Comparison of ENCODE assay signal across 8 cellular contexts in genomic region chr17:45050680-45051059, GRCh38. TPM values are rescaled to one million over a fixed set of nuclear protein-coding genes. Genes with fewer than 3 reads are reported as not detected.
DNase-seq lines count a peak whose midpoint lies in the region; ATAC-seq and TF ChIP-seq lines count a peak whose summit lies in the region.

No MANE protein-coding gene starts in this region.

- peaks cover 15 to 34% (median 23%) of the 10 kb centered on the region in 3 donors for H3K4me1 Mint-ChIP-seq in naive B cell

- intact Hi-C loops in transverse colon (cut with DNase I; ENCODE audit: low total_unique reads): no loop called here

- H3K4me3 ChIP-seq in transverse colon: peak overlapping the region; percentile 39 to 58 (median 52)

- TF ChIP-seq EP300 in transverse colon (IDR thresholded peaks at IDR 0.05; ENCODE audit: low read depth): no peak

- no peak for TF ChIP-seq CTCF in transverse colon (IDR thresholded peaks at IDR 0.05)

- peak; percentile 15 for ATAC-seq in HG03095 (IDR thresholded peaks at IDR 0.05; ENCODE audit: unreplicated experiment)
- ATAC-seq in naive B cell (ENCODE audit: low read depth in 2 of 2): no peak
- ATAC-seq in HG02870 (IDR thresholded peaks at IDR 0.05; ENCODE audit: unreplicated experiment): no peak

- peak; percentile 67 for DNase-seq in DMS79 treated with DMSO at 0.1 percent for 48 hours (lab: John Stamatoyannopoulos, UW)
- peak; percentile 44 to 49 for DNase-seq in activated CD4-positive, alpha-beta T cell treated with anti-CD3 and anti-CD28 coated beads for 4 hours
- peak; percentile 5 for DNase-seq in effector CD4-positive, alpha-beta T cell
- peak; percentile 5 for DNase-seq in naive B cell
- peak; percentile 33 for DNase-seq in transverse colon
- no peak for DNase-seq in NCI-H2029 (lab: John Stamatoyannopoulos, UW)

- peak overlapping the region; percentile 95 to 97 (median 96) for H3K27ac ChIP-seq in transverse colon

- in situ Hi-C loops in transverse colon (cut with MboI; ENCODE audit: low pct_ligation_motif_present in 1 of 4, low pct_unique_long_range_greater_than_20kb in 1 of 4, low sequenced_read_pairs in 3 of 4): no loop called here

- H3K27me3 ChIP-seq in transverse colon: no peaks in the 10 kb centered on the region

- H3K27me3 Mint-ChIP-seq in naive B cell: no peaks in the 10 kb centered on the region

- H3K9me3 ChIP-seq in transverse colon: no peaks in the 10 kb centered on the region

- H3K36me3 Mint-ChIP-seq in naive B cell: no peaks in the 10 kb centered on the region

- peak overlapping the region; percentile 88 to 97 (median 95) for H3K27ac Mint-ChIP-seq in naive B cell

- H3K9me3 Mint-ChIP-seq in naive B cell: no peaks in the 10 kb centered on the region

- H3K4me1 ChIP-seq in transverse colon: peaks cover 7 to 30% (median 15%) of the 10 kb centered on the region in 4 donors

- H3K4me3 Mint-ChIP-seq in naive B cell: peak overlapping the region; percentile 87 to 94 (median 89)

- no peaks in the 10 kb centered on the region for H3K36me3 ChIP-seq in transverse colon

- WGBS in transverse colon (ENCODE audit: low coverage in 1 of 2), 2 donors: 0 to 1% methylated on average over 2 to 12 of the region's 12 CpGs

- TF ChIP-seq POLR2A in transverse colon (IDR thresholded peaks at IDR 0.05): no peak

RNA-seq across cellular contexts. Expression of gene DCAKD, which starts 0.8 kb away (rescaled TPM):
- 10 to 100 TPM in 4 of 6 donors, 1 to 10 TPM in 2; 3.1 to 15.5 (median 11.1) TPM for polyA plus RNA-seq in naive B cell (ENCODE audit: low read depth in 6 of 6)
- 100 to 1,000 TPM in 1 of 4 donors, 10 to 100 TPM in 2, 1 to 10 TPM in 1; 9.4 to 144 (median 27.4) TPM for total RNA-seq in transverse colon

RNA-seq across cellular contexts. Expression of gene NMT1, which starts 10.4 kb away (rescaled TPM):
- 10 to 100 TPM; 29.2 to 98.6 (median 55.5) TPM for polyA plus RNA-seq in naive B cell (ENCODE audit: low read depth in 6 of 6)
- 10 to 100 TPM; 16.1 to 83.8 (median 43.4) TPM for total RNA-seq in transverse colon
